ENCODE assay signal across 8 cellular contexts in genomic region chr15:85704720-85705119, GRCh38.
A peak's percentile ranks its signal among the peaks of the same experiment; 100 is the strongest.
DNase-seq lines count a peak whose midpoint lies in the region; ATAC-seq, FAIRE-seq and TF ChIP-seq lines count a peak whose summit lies in the region.
"Had no signal": no experiment of that assay in that cellular context is flagged by ENCODE, and none has a peak within 500 bp of the region (broad histone marks: within the 10 kb centered on the region; RNA-seq: fewer than 3 reads in every experiment).

No MANE protein-coding gene starts in this region.

- no peak for TF ChIP-seq CTCF in hepatocyte (IDR thresholded peaks at IDR 0.05; ENCODE audit: poor library complexity)

- FAIRE-seq in GM19239 (lab: Jason Lieb, UNC), result peak; percentile 83
- FAIRE-seq: endothelial cell of umbilical vein had no signal

- 92% methylated on average over 2 of the region's 2 CpGs for WGBS in hepatocyte (ENCODE audit: low lambda C conversion rate, missing lambda C conversion rate)

- no peak overlapping the region for H2AFZ ChIP-seq in hepatocyte

- POLR2A ChIA-PET in activated CD4-positive, alpha-beta memory T cell treated with anti-CD3 and anti-CD28 coated beads, Interleukin-2, amount 10 ng/mL, durations not matched to agents 7 days and 5 days (lab: Charles Lee), result interaction anchor here (1.2 to 9.7 kb wide), 9 partner anchors 8 to 122 kb away, joined by 3 to 285 read pairs (median 19); no protein-coding TSS in a partner anchor

- H3K36me3 ChIP-seq in hepatocyte (replicated peaks; ENCODE audit: insufficient read depth, low read depth), result no peaks in the 10 kb centered on the region

- H3K9me2 ChIP-seq in hepatocyte (replicated peaks; ENCODE audit: insufficient read depth), result no peaks in the 10 kb centered on the region

- no peaks in the 10 kb centered on the region for H4K20me1 ChIP-seq in hepatocyte (ENCODE audit: insufficient read depth, poor library complexity, severe bottlenecking)

- peaks cover 52% of the 10 kb centered on the region for H3K4me1 ChIP-seq in hepatocyte (ENCODE audit: insufficient read depth)

- peaks cover 49% of the 10 kb centered on the region for H3K36me3 Mint-ChIP-seq in activated CD4-positive, alpha-beta memory T cell treated with anti-CD3 and anti-CD28 coated beads, Interleukin-2, amount 10 ng/mL, durations not matched to agents 7 days and 5 days (ENCODE audit: low read depth)

- CTCF ChIA-PET in activated CD4-positive, alpha-beta memory T cell treated with anti-CD3 and anti-CD28 coated beads, Interleukin-2, amount 10 ng/mL, durations not matched to agents 7 days and 5 days (lab: Charles Lee), result interaction anchor here (4.4 kb wide), 1 partner anchor 13 kb away, joined by 46 read pairs; no protein-coding TSS in a partner anchor

- no peaks in the 10 kb centered on the region for H3K27me3 Mint-ChIP-seq in activated CD4-positive, alpha-beta memory T cell treated with anti-CD3 and anti-CD28 coated beads, Interleukin-2, amount 10 ng/mL, durations not matched to agents 7 days and 5 days

- no peak overlapping the region for H3K4me2 ChIP-seq in hepatocyte

- H3K4me1 Mint-ChIP-seq in activated CD4-positive, alpha-beta memory T cell treated with anti-CD3 and anti-CD28 coated beads, Interleukin-2, amount 10 ng/mL, durations not matched to agents 7 days and 5 days, result peaks cover 77% of the 10 kb centered on the region

- DNase-seq in GM19239 (ENCODE audit: insufficient read length, low spot score) (no peak), hepatocyte (ENCODE audit: low spot score) (no peak), SHP77 treated with DMSO at 0.1 percent for 48 hours (lab: John Stamatoyannopoulos, UW) (no peak), DMS153 (lab: John Stamatoyannopoulos, UW) (no peak), HK-2 (ENCODE audit: unreplicated experiment) (no peak)
- DNase-seq in activated CD4-positive, alpha-beta memory T cell treated with anti-CD3 and anti-CD28 coated beads, Interleukin-2, amount 10 ng/mL, durations not matched to agents 7 days and 5 days, result no peak
- DNase-seq in stimulated activated naive CD8-positive, alpha-beta T cell treated with anti-CD3 and anti-CD28 coated beads, Interleukin-15, Interleukin-2, amounts not matched to agents 100 U/mL and 50 U/mL, for 24 hours, result peak; percentile 17

- H3K9me3 Mint-ChIP-seq in activated CD4-positive, alpha-beta memory T cell treated with anti-CD3 and anti-CD28 coated beads, Interleukin-2, amount 10 ng/mL, durations not matched to agents 7 days and 5 days, result no peaks in the 10 kb centered on the region

- peak overlapping the region; percentile 46 for H3K4me3 Mint-ChIP-seq in activated CD4-positive, alpha-beta memory T cell treated with anti-CD3 and anti-CD28 coated beads, Interleukin-2, amount 10 ng/mL, durations not matched to agents 7 days and 5 days

- H3K79me2 ChIP-seq in hepatocyte, result peaks cover 5% of the 10 kb centered on the region

- no peaks in the 10 kb centered on the region for H3K27me3 ChIP-seq in hepatocyte

- no peak for ATAC-seq in stimulated activated naive CD8-positive, alpha-beta T cell treated with anti-CD3 and anti-CD28 coated beads, Interleukin-15, Interleukin-2, amounts not matched to agents 100 U/mL and 50 U/mL, for 24 hours

- peak overlapping the region; percentile 55 for H3K27ac ChIP-seq in hepatocyte

- H3K4me3 ChIP-seq in hepatocyte, result no peak overlapping the region

- no peaks in the 10 kb centered on the region for H3K9me3 ChIP-seq in hepatocyte (ENCODE audit: low read depth)

- peak overlapping the region; percentile 82 for H3K27ac Mint-ChIP-seq in activated CD4-positive, alpha-beta memory T cell treated with anti-CD3 and anti-CD28 coated beads, Interleukin-2, amount 10 ng/mL, durations not matched to agents 7 days and 5 days
